Comparison of ENCODE assay signal across 8 cellular contexts in genomic region chr1:29258974-29259801, GRCh38. TPM values are rescaled to one million over a fixed set of nuclear protein-coding genes. Genes with fewer than 3 reads are reported as not detected.
DNase-seq lines count a peak whose midpoint lies in the region; ATAC-seq and TF ChIP-seq lines count a peak whose summit lies in the region.

No MANE protein-coding gene starts in this region.

- peaks cover 5% of the 10 kb centered on the region for H3K4me1 Mint-ChIP-seq in activated B cell treated with CpG ODN at 0.5 μM for 24 hours

- H3K4me3 Mint-ChIP-seq in activated B cell treated with CpG ODN at 0.5 μM for 24 hours, result peak overlapping the region; percentile 78

- ATAC-seq in activated B cell treated with CpG ODN at 0.5 μM for 24 hours (ENCODE audit: low read depth) (peak; percentile 40), left ventricle myocardium superior (peak; percentile 68)

- no peaks in the 10 kb centered on the region for H3K36me3 ChIP-seq in rectal smooth muscle tissue (ENCODE audit: control insufficient read depth, insufficient read depth, low read length)

- H3K4me3 ChIP-seq in GM12864 (ENCODE audit: low read depth, low read length) (peak overlapping the region; percentile 37), rectal smooth muscle tissue (ENCODE audit: low read length) (peak overlapping the region; percentile 52)

- TF ChIP-seq CTCF in GM12864 (IDR thresholded peaks at IDR 0.05; ENCODE audit: low read depth, low read length, missing control alignments) (no peak), activated B cell treated with CpG ODN at 0.5 μM for 24 hours (IDR thresholded peaks at IDR 0.05) (no peak)

- H3K27me3 Mint-ChIP-seq in activated B cell treated with CpG ODN at 0.5 μM for 24 hours, result peaks cover 45% of the 10 kb centered on the region

- no peak overlapping the region for H3K27ac Mint-ChIP-seq in activated B cell treated with CpG ODN at 0.5 μM for 24 hours

- no peaks in the 10 kb centered on the region for H3K36me3 Mint-ChIP-seq in activated B cell treated with CpG ODN at 0.5 μM for 24 hours (ENCODE audit: low read depth)

- H3K4me1 ChIP-seq in rectal smooth muscle tissue (ENCODE audit: control insufficient read depth, insufficient read depth, low read length), result no peaks in the 10 kb centered on the region

- no peaks in the 10 kb centered on the region for H3K9me3 Mint-ChIP-seq in activated B cell treated with CpG ODN at 0.5 μM for 24 hours

- H3K9ac ChIP-seq in rectal smooth muscle tissue (ENCODE audit: low read length), result no peak overlapping the region

- no peak for DNase-seq in GM12864 (ENCODE audit: low read depth)
- DNase-seq in activated B cell treated with CpG ODN at 0.5 μM for 24 hours, result no peak
- DNase-seq in left ventricle myocardium superior, result no peak
- DNase-seq in HUDEP-2 (lab: John Stamatoyannopoulos, UW; ENCODE audit: unreplicated experiment in 76 of 76), result no peak
- no peak for DNase-seq in NCI-H524 treated with DMSO at 0.1 percent for 48 hours (lab: John Stamatoyannopoulos, UW)
- DNase-seq in NCI-H446 (lab: John Stamatoyannopoulos, UW), result no peak
- DNase-seq in COLO829 (ENCODE audit: low spot score), result no peak

- intact Hi-C loops in activated B cell treated with CpG ODN at 0.5 μM for 24 hours (cut with micrococcal nuclease), result no loop called here
- intact Hi-C loops in left ventricle myocardium superior (cut with micrococcal nuclease), result no loop called here

- CTCF ChIA-PET in activated B cell treated with CpG ODN at 0.5 μM for 24 hours (lab: Charles Lee), result no interaction called here

- POLR2A ChIA-PET in activated B cell treated with CpG ODN at 0.5 μM for 24 hours (lab: Charles Lee), result no interaction called here

- no peaks in the 10 kb centered on the region for H3K27me3 ChIP-seq in rectal smooth muscle tissue (ENCODE audit: control insufficient read depth, insufficient read depth, low read length)

- no peak overlapping the region for H3K27ac ChIP-seq in rectal smooth muscle tissue (ENCODE audit: low read depth, low read length)

RNA-seq across cellular contexts. Expression of gene PTPRU, which starts 22.9 kb away (rescaled TPM):
- total RNA-seq in activated B cell treated with CpG ODN at 0.5 μM for 24 hours (0.24 TPM in 1 of 2 replicates, not detected in the other), left ventricle myocardium superior (19.2 TPM)

RNA-seq across cellular contexts. Expression of gene MECR, which starts 28.5 kb away (rescaled TPM):
- total RNA-seq in activated B cell treated with CpG ODN at 0.5 μM for 24 hours (18.7 and 23.7 TPM in 2 replicates), left ventricle myocardium superior (33.1 TPM)

Comparison
In these comparisons a context has a peak if more than half of its experiments do, and no peak if none do; other contexts are left out.
1. RNA of gene PTPRU, which starts 22.9 kb away (total RNA-seq): 19.2 TPM in left ventricle myocardium superior (single experiment); 0.24 TPM in activated B cell treated with CpG ODN at 0.5 μM for 24 hours; every median in the first group is over 10 times any median in the second.